10 cellular contexts compared by ENCODE assay signal in the genomic region with DNA sequence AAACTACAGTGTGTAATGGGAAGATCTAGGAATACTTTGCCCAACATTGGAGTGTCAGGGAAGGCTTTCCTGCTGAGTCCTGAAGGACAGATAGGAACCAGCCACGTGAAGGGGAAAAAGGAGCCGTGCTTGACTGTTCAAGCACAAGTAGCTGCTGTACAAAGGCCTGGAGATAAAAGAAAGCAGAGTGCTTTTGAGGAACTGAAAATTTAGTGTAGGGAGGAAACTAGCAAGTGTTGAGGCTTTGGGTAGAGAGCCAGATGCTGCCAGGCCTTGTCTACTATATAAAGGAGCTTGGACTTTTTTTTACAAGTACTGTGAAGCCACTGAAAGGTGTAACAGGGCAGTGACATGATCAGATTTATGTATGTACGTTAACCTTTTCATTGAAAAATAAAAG. TPM values are rescaled to one million over a fixed set of nuclear protein-coding genes. Genes with fewer than 3 reads are reported as not detected.
A peak's percentile ranks its signal among the peaks of the same experiment; 100 is the strongest.
DNase-seq lines count a peak whose midpoint lies in the region; ATAC-seq, FAIRE-seq and TF ChIP-seq lines count a peak whose summit lies in the region.
"Had no signal": no experiment of that assay in that cellular context is flagged by ENCODE, and none has a peak within 500 bp of the region (broad histone marks: within the 10 kb centered on the region; RNA-seq: fewer than 3 reads in every experiment).

No MANE protein-coding gene starts in this region.

- H3K9me3 ChIP-seq in small intestine (ENCODE audit: control insufficient read depth, low read depth), result no peaks in the 10 kb centered on the region
- H3K9me3 ChIP-seq: esophagus muscularis mucosa had no signal

- in situ Hi-C loops in KBM-7 (cut with MboI; ENCODE audit: low pct_unique_long_range_greater_than_20kb, low sequenced_read_pairs), result no loop called here
- in situ Hi-C loops in ACHN (cut with HindIII; ENCODE audit: low pct_ligation_motif_present, low pct_unique_long_range_greater_than_20kb, low sequenced_read_pairs), result no loop called here

- 68 to 89% (median 89%) methylated on average over 3 of the region's 3 CpGs for WGBS in small intestine, 3 donors

- H3K4me1 Mint-ChIP-seq in nephron (peaks cover 73% of the 10 kb centered on the region), type B pancreatic cell (ENCODE audit: unreplicated experiment) (peaks cover 58% of the 10 kb centered on the region)

- H3K27ac Mint-ChIP-seq in nephron (peak overlapping the region; percentile 5 to 30 (median 20)), type B pancreatic cell (no peak overlapping the region)

- peak; percentile 89 for ATAC-seq in GM18873 (IDR thresholded peaks at IDR 0.05; ENCODE audit: low FRiP score, unreplicated experiment)
- ATAC-seq in HG02610 (IDR thresholded peaks at IDR 0.05; ENCODE audit: unreplicated experiment), result peak; percentile 84

- H3K36me3 Mint-ChIP-seq in nephron (ENCODE audit: low read depth) (peaks cover 18% of the 10 kb centered on the region), type B pancreatic cell (peaks cover 21% of the 10 kb centered on the region)

- no peaks in the 10 kb centered on the region for H3K36me3 ChIP-seq in small intestine (ENCODE audit: control insufficient read depth in 2 of 2, insufficient read depth in 2 of 2, low read length in 2 of 2)

- no peak overlapping the region for H3K27ac ChIP-seq in small intestine (ENCODE audit: low read depth in 1 of 2, low read length in 1 of 2)
- H3K27ac ChIP-seq: esophagus muscularis mucosa had no signal

- no peaks in the 10 kb centered on the region for H3K27me3 ChIP-seq in small intestine (ENCODE audit: control insufficient read depth in 2 of 2, insufficient read depth in 2 of 2, low read length in 2 of 2)
- H3K27me3 ChIP-seq: esophagus muscularis mucosa had no signal

- H3K27me3 Mint-ChIP-seq in nephron (ENCODE audit: low read depth) (no peaks in the 10 kb centered on the region), type B pancreatic cell (no peaks in the 10 kb centered on the region)

- DNase-seq in KBM-7 (peak; percentile 68), ACHN (no peak), NCI-H1694 (lab: John Stamatoyannopoulos, UW) (no peak), type B pancreatic cell (ENCODE audit: extremely low spot score, unreplicated experiment) (no peak), small intestine (no peak)
- DNase-seq: activated T-cell treated with anti-CD3 and anti-CD28 coated beads, Interleukin-2, amount 50 U/mL, for 1 hour had no signal

- H3K4me3 Mint-ChIP-seq in nephron (no peak overlapping the region), type B pancreatic cell (no peak overlapping the region)

- H3K4me3 ChIP-seq in small intestine (ENCODE audit: low read depth in 1 of 2, low read length in 2 of 2), result no peak overlapping the region
- H3K4me3 ChIP-seq: esophagus muscularis mucosa had no signal

- FAIRE-seq in small intestine (lab: Jason Lieb, UNC), result no peak

- H3K9me3 Mint-ChIP-seq in nephron (no peaks in the 10 kb centered on the region), type B pancreatic cell (no peaks in the 10 kb centered on the region)

- H3K4me1 ChIP-seq in small intestine (ENCODE audit: control insufficient read depth in 2 of 2, insufficient read depth in 1 of 2, low read depth in 1 of 2, low read length in 1 of 2), result peaks cover 0 to 3% of the 10 kb centered on the region in 2 donors

- no peak for TF ChIP-seq CTCF in nephron (IDR thresholded peaks at IDR 0.05; ENCODE audit: unreplicated experiment in 3 of 3)
- no peak for TF ChIP-seq CTCF in type B pancreatic cell (conservative IDR thresholded peaks at IDR 0.05)

RNA-seq across cellular contexts. Expression of a gene that starts 39.0 kb away (rescaled TPM):
- total RNA-seq in type B pancreatic cell (ENCODE audit: low replicate concordance), result 16.7 and 80.5 TPM in 2 replicates
- 1 to 10 TPM in 2 of 3 donors, under 1 TPM in 1; 0.45 to 4.9 (median 4.6) TPM for polyA plus RNA-seq in small intestine

RNA-seq across cellular contexts. Expression of a gene that starts 51.4 kb away (rescaled TPM):
- 0.99 and 1.6 TPM in 2 replicates for total RNA-seq in type B pancreatic cell (ENCODE audit: low replicate concordance)
- 10 to 100 TPM in 2 of 3 donors, 1 to 10 TPM in 1; 2.7 to 16.9 (median 11.3) TPM for polyA plus RNA-seq in small intestine
